Comparison of ENCODE assay signal across 8 cellular contexts in genomic region chr19:50384685-50385535, GRCh38. TPM values are rescaled to one million over a fixed set of nuclear protein-coding genes. Genes with fewer than 3 reads are reported as not detected.
DNase-seq lines count a peak whose midpoint lies in the region; ATAC-seq and TF ChIP-seq lines count a peak whose summit lies in the region.

No MANE protein-coding gene starts in this region.

- H4K20me1 ChIP-seq in SU-DHL-6 (ENCODE audit: low read depth, low read length) = no peaks in the 10 kb centered on the region

- peak overlapping the region; percentile 89 for H3K4me3 ChIP-seq in SU-DHL-6 (ENCODE audit: insufficient read depth, low read length, poor library complexity, severe bottlenecking)
- peak overlapping the region; percentile 71 for H3K4me3 ChIP-seq in fibroblast of mammary gland (ENCODE audit: control insufficient read depth, low read depth, low read length)
- peak overlapping the region; percentile 71 for H3K4me3 ChIP-seq in rectal smooth muscle tissue (ENCODE audit: low read length)

- H3K79me2 ChIP-seq in SU-DHL-6 (ENCODE audit: insufficient read depth, low read length) = peaks cover 54% of the 10 kb centered on the region

- peaks cover 6% of the 10 kb centered on the region for H3K4me1 ChIP-seq in rectal smooth muscle tissue (ENCODE audit: control insufficient read depth, insufficient read depth, low read length)

- DNase-seq in A172 (ENCODE audit: low spot score) (peak; percentile 35), GM10266 (ENCODE audit: extremely low spot score) (peak; percentile 6), fibroblast of mammary gland (ENCODE audit: low read depth) (peak; percentile 56), GOT3 (lab: John Stamatoyannopoulos, UW) (no peak), iPS-NIHi11 (ENCODE audit: low spot score) (no peak)

- H3F3A ChIP-seq in SU-DHL-6 (ENCODE audit: insufficient read depth) = peaks cover 14% of the 10 kb centered on the region; the same call in 1 of the 2 replicates

- peak overlapping the region; percentile 82 for H3K9ac ChIP-seq in SU-DHL-6 (ENCODE audit: low read length)
- peak overlapping the region; percentile 35 for H3K9ac ChIP-seq in rectal smooth muscle tissue (ENCODE audit: low read length)

- peak overlapping the region; percentile 56 for H2AFZ ChIP-seq in SU-DHL-6 (ENCODE audit: low read depth, low read length, severe bottlenecking)

- H3K4me2 ChIP-seq in SU-DHL-6 (ENCODE audit: low read depth, low read length, poor library complexity, severe bottlenecking) = peak overlapping the region; percentile 69

- no peaks in the 10 kb centered on the region for H3K9me3 ChIP-seq in SU-DHL-6 (ENCODE audit: insufficient read depth, low read length)

- no peak for ATAC-seq in GM18520 (IDR thresholded peaks at IDR 0.05; ENCODE audit: unreplicated experiment)

- H3K36me3 ChIP-seq in SU-DHL-6 (ENCODE audit: low read length) = peaks cover 6% of the 10 kb centered on the region; the same call in 1 of the 2 replicates
- H3K36me3 ChIP-seq in rectal smooth muscle tissue (ENCODE audit: control insufficient read depth, insufficient read depth, low read length) = peaks cover 15% of the 10 kb centered on the region

- no peak for TF ChIP-seq CTCF in GM10266 (IDR thresholded peaks at IDR 0.05; ENCODE audit: control insufficient read depth, insufficient read depth, low read depth, missing control alignments)
- no peak for TF ChIP-seq CTCF in SU-DHL-6 (IDR thresholded peaks at IDR 0.05; ENCODE audit: insufficient read depth, low read length, poor library complexity, severe bottlenecking)
- no peak for TF ChIP-seq CTCF in fibroblast of mammary gland (conservative IDR thresholded peaks at IDR 0.05; ENCODE audit: control insufficient read depth, insufficient read depth, low read depth, low read length)

- peak overlapping the region; percentile 69 for H3K27ac ChIP-seq in SU-DHL-6 (ENCODE audit: low read depth, low read length)
- H3K27ac ChIP-seq in rectal smooth muscle tissue (ENCODE audit: low read depth, low read length) = peak overlapping the region; percentile 88

- no peaks in the 10 kb centered on the region for H3K9me2 ChIP-seq in SU-DHL-6 (replicated peaks; ENCODE audit: insufficient read depth, low read length)

- H3K27me3 ChIP-seq in SU-DHL-6 (ENCODE audit: low read length) (no peaks in the 10 kb centered on the region), rectal smooth muscle tissue (ENCODE audit: control insufficient read depth, insufficient read depth, low read length) (no peaks in the 10 kb centered on the region)

RNA-seq across cellular contexts. Expression of gene POLD1, which starts 0.8 kb away (rescaled TPM):
- total RNA-seq in A172 (2014; rRNA removed; shearing (Covaris generic)) = 57.5 and 79.9 TPM in 2 replicates

RNA-seq across cellular contexts. Expression of gene NR1H2, which starts 8.7 kb away (rescaled TPM):
- 96.8 and 97.3 TPM in 2 replicates for total RNA-seq in A172 (2014; rRNA removed; shearing (Covaris generic))

RNA-seq across cellular contexts. Expression of gene NAPSA, which starts 19.5 kb away (rescaled TPM):
- total RNA-seq in A172 (2014; rRNA removed; shearing (Covaris generic)) = 0.07 and 0.16 TPM in 2 replicates

RNA-seq across cellular contexts. Expression of gene SPIB, which starts 33.8 kb away (rescaled TPM):
- total RNA-seq in A172 (2014; rRNA removed; shearing (Covaris generic)) = 0.07 and 0.14 TPM in 2 replicates

RNA-seq across cellular contexts. Expression of gene MYBPC2, which starts 47.8 kb away (rescaled TPM):
- total RNA-seq in A172 (2014; rRNA removed; shearing (Covaris generic)) = not detected in 2 replicates

Comparison
In these comparisons a context has a peak if more than half of its experiments do, and no peak if none do; other contexts are left out.
1. DNase-seq: peak in A172 (single experiment), GM10266 (single experiment) and fibroblast of mammary gland (single experiment); none in GOT3 (single experiment) and iPS-NIHi11 (single experiment).
2. Peak in every context shown above with its lines, with median percentiles within 50 percentile points of each other: H3K4me3 ChIP-seq.